In the genomic region with DNA sequence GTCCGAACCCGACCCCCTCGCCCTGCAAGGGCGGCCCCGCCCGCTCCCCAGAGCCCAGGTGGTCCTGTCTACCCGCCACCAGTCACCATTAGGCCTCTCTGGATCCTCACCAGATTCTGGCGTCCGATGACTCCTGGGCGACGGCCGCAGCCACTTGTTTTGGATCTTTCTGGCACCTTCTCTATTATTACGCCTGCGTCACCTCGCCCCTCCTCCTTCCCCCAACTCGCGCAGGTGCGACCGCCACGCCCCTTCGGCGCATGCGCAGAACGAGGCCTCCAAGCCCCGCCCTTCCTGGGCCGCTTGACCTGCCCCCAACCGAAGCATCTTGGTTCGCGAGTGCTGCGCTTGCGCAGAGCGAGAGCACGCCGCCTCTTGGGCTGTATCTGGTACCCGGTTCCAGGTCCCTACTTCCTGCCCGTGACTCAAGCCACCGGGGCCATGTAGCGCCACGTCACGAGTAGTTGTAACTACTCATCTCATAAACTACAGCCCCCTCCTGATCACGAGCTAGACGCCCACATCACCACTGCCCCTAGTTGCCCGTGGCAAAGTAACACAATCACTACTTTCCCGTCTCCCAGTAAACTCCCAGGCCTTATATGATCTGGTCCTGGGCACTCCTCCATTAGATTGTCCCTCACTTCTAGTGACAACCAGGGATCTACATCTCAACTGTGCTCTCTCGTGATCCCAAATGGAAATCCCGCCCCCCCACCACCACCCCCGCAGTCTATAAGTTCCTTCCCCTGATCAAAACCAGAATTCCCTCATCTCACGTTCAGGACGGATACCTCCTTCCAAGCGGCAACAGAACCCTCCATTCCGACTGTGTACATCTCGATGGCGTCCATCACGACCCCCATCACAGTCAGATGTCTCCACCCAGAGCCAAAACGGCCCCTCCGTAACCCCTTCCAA, we compare ENCODE assay signal across 1 cellular context.
A peak's percentile ranks its signal among the peaks of the same experiment; 100 is the strongest.
TF ChIP-seq lines count a peak whose summit lies in the region.

A gene with protein sequence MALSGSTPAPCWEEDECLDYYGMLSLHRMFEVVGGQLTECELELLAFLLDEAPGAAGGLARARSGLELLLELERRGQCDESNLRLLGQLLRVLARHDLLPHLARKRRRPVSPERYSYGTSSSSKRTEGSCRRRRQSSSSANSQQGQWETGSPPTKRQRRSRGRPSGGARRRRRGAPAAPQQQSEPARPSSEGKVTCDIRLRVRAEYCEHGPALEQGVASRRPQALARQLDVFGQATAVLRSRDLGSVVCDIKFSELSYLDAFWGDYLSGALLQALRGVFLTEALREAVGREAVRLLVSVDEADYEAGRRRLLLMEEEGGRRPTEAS (minus strand): TSS at position 156 of the 921 bp plus-strand sequence. CDS start 670 bp downstream, outside the sequence.

TF ChIP-seq in HepG2, 621 proteins besides CTCF, POLR2A, EP300 and RAD21 (continued from another document and continues in another):
- TF ChIP-seq, protein P1, sequence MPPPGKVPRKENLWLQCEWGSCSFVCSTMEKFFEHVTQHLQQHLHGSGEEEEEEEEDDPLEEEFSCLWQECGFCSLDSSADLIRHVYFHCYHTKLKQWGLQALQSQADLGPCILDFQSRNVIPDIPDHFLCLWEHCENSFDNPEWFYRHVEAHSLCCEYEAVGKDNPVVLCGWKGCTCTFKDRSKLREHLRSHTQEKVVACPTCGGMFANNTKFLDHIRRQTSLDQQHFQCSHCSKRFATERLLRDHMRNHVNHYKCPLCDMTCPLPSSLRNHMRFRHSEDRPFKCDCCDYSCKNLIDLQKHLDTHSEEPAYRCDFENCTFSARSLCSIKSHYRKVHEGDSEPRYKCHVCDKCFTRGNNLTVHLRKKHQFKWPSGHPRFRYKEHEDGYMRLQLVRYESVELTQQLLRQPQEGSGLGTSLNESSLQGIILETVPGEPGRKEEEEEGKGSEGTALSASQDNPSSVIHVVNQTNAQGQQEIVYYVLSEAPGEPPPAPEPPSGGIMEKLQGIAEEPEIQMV (CRISPR knock-in tag; IDR thresholded peaks at IDR 0.05; ENCODE audit: low read depth): no peak
- no peak for TF ChIP-seq ZNF296 (CRISPR knock-in tag; conservative IDR thresholded peaks at IDR 0.05)
- TF ChIP-seq FOXC1 (CRISPR knock-in tag; IDR thresholded peaks at IDR 0.05; ENCODE audit: borderline replicate concordance): peak; percentile 69; the same call in 1 of the 2 replicates
- TF ChIP-seq SP5 (CRISPR knock-in tag; IDR thresholded peaks at IDR 0.05; ENCODE audit: borderline replicate concordance, low read depth): no peak; the same call in 1 of the 2 replicates
- TF ChIP-seq GATAD2A (CRISPR knock-in tag; IDR thresholded peaks at IDR 0.05): no peak
- peak; percentile 85 for TF ChIP-seq POLR2G (IDR thresholded peaks at IDR 0.05; ENCODE audit: low read depth, low read length)
- TF ChIP-seq ZNF558 (CRISPR knock-in tag; IDR thresholded peaks at IDR 0.05; ENCODE audit: borderline replicate concordance): no peak
- TF ChIP-seq ZSCAN25 (CRISPR knock-in tag; IDR thresholded peaks at IDR 0.05): peak; percentile 63; the same call in 1 of the 2 replicates
- TF ChIP-seq ATF7-NPFF (CRISPR knock-in tag; IDR thresholded peaks at IDR 0.05; ENCODE audit: low read depth): peak; percentile 75; the same call in 1 of the 2 replicates
- TF ChIP-seq TERF1 (CRISPR knock-in tag; IDR thresholded peaks at IDR 0.05): no peak
- TF ChIP-seq ZXDC (CRISPR knock-in tag; IDR thresholded peaks at IDR 0.05): no peak
- TF ChIP-seq FOXA3 (CRISPR knock-in tag; IDR thresholded peaks at IDR 0.05): no peak
- TF ChIP-seq GMEB1 (CRISPR knock-in tag; IDR thresholded peaks at IDR 0.05; ENCODE audit: borderline replicate concordance): peak; percentile 64; the same call in 1 of the 2 replicates
- TF ChIP-seq, protein P2, sequence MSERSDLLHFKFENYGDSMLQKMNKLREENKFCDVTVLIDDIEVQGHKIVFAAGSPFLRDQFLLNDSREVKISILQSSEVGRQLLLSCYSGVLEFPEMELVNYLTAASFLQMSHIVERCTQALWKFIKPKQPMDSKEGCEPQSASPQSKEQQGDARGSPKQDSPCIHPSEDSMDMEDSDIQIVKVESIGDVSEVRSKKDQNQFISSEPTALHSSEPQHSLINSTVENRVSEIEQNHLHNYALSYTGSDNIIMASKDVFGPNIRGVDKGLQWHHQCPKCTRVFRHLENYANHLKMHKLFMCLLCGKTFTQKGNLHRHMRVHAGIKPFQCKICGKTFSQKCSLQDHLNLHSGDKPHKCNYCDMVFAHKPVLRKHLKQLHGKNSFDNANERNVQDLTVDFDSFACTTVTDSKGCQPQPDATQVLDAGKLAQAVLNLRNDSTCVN (CRISPR knock-in tag; IDR thresholded peaks at IDR 0.05; ENCODE audit: borderline replicate concordance): no peak; the same call in 1 of the 2 replicates
- TF ChIP-seq MTF1 (CRISPR knock-in tag; IDR thresholded peaks at IDR 0.05): no peak
- no peak for TF ChIP-seq FUBP1 (CRISPR knock-in tag; IDR thresholded peaks at IDR 0.05; ENCODE audit: borderline replicate concordance)
- no peak for TF ChIP-seq ZNF407 (CRISPR knock-in tag; IDR thresholded peaks at IDR 0.05; ENCODE audit: not compliant biosample characterization)
- TF ChIP-seq RXRA (CRISPR knock-in tag; IDR thresholded peaks at IDR 0.05): no peak
